ENCODE assay signal across 8 cellular contexts in the genomic region with DNA sequence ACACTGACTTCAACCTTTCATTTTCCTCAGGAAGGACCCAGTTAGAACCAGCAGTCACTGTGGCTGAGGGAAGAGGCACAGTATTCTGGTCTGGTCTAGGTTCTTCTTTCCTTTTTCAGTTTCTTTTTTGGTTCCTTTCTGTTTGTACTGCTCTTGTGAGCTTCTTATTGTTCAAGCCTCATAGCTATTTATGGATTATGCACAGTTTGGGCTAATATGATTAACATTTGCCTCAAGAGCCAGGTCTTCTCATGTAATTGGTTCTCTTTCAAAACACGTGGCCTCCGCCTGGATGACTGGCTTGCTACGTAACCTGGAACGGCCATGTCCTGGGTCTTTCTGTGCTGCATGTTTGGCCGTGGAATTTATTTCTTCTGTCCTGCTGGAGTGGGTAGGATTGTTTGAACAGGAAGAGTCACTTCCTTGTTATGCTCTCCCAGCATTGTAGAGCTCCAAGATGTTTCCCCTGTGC. TPM values are rescaled to one million over a fixed set of nuclear protein-coding genes. Genes with fewer than 3 reads are reported as not detected.
DNase-seq lines count a peak whose midpoint lies in the region; ATAC-seq, FAIRE-seq and TF ChIP-seq lines count a peak whose summit lies in the region.

No MANE protein-coding gene starts in this region.

- H3K18ac ChIP-seq in mesendoderm (ENCODE audit: low read length) = peak overlapping the region; percentile 20

- RAD21 ChIA-PET in GM12878 (lab: Charles Lee; ENCODE audit: unreplicated experiment) = interaction anchor here (0.5 to 2.6 kb wide), 24 partner anchors 9 to 1293 kb away, joined by 3 to 22 read pairs (median 3); a partner anchor contains a TSS

- no peaks in the 10 kb centered on the region for H3K36me3 ChIP-seq in GM12878 (ENCODE audit: control insufficient read depth in 2 of 2, insufficient read depth in 2 of 2, low read length in 1 of 2)
- no peaks in the 10 kb centered on the region for H3K36me3 ChIP-seq in mesendoderm (ENCODE audit: control insufficient read depth, insufficient read depth, low read length)

- no peaks in the 10 kb centered on the region for H3K79me1 ChIP-seq in mesendoderm (ENCODE audit: low read length)

- DNase-seq in AG09309 (ENCODE audit: low read depth) (no peak), GM19240 (ENCODE audit: insufficient read length, low spot score) (peak; percentile 1), GM12878 (ENCODE audit: low read depth, low spot score) (peak; percentile 84), mesendoderm (no peak), HK-2 (ENCODE audit: unreplicated experiment) (no peak), DMS 273 (lab: John Stamatoyannopoulos, UW; ENCODE audit: unreplicated experiment) (no peak)
- DNase-seq in stimulated activated CD4-positive, alpha-beta T cell treated with anti-CD3 and anti-CD28 coated beads, Interleukin-12 subunit alpha, Interleukin-12 subunit beta, amount 100 ng/mL, for 4 hours = no peak

- no peaks in the 10 kb centered on the region for H4K20me1 ChIP-seq in GM12878 (ENCODE audit: control insufficient read depth, insufficient read depth)

- H2AK5ac ChIP-seq in mesendoderm (ENCODE audit: low read length) = no peak overlapping the region

- no peak overlapping the region for H2BK5ac ChIP-seq in mesendoderm (ENCODE audit: low read length)

- H3K27ac ChIP-seq in GM12878 (ENCODE audit: control insufficient read depth, insufficient read depth) (peak overlapping the region; percentile 70), mesendoderm (ENCODE audit: low read depth, low read length) (no peak overlapping the region)

- in situ Hi-C loops in GM12878 (cut with MboI) = no loop called here

- H2BK15ac ChIP-seq in mesendoderm (replicated peaks; ENCODE audit: low read depth) = no peak overlapping the region

- TF ChIP-seq CTCF in AG09309 (IDR thresholded peaks at IDR 0.05; ENCODE audit: control insufficient read depth, insufficient read depth, low read depth, low read length, missing control alignments) = no peak
- no peak for TF ChIP-seq CTCF in GM12878 (IDR thresholded peaks at IDR 0.05 in 2 of 3, conservative IDR thresholded peaks at IDR 0.05 in 1 of 3; ENCODE audit: control insufficient read depth in 2 of 3, extremely low read depth in 1 of 3, insufficient read depth in 1 of 3, low read depth in 3 of 3, low read length in 3 of 3)

- TF ChIP-seq RAD21 in GM12878 (IDR thresholded peaks at IDR 0.05; ENCODE audit: insufficient read depth, low read depth, low read length) = no peak

- BruUV-seq in GM12878 (replicated peaks; lab: Mats Ljungman, UMichigan) = no TSS peak

- CTCF ChIA-PET in GM12878 (lab: Yijun Ruan, JAX) = interaction anchor here (0.9 to 1.7 kb wide), 10 partner anchors 7 to 1002 kb away, joined by 3 to 6 read pairs (median 4); no protein-coding TSS in a partner anchor

- H3K56ac ChIP-seq in mesendoderm (ENCODE audit: low read length) = no peak overlapping the region

- H2AFZ ChIP-seq in GM12878 (ENCODE audit: control insufficient read depth, low read depth, low read length) = peak overlapping the region; percentile 82

- POLR2A ChIA-PET in GM12878 (lab: Charles Lee) = interaction anchor here (0.6 to 2.9 kb wide), 13 partner anchors 11 to 163 kb away, joined by 3 to 13 read pairs (median 3); no protein-coding TSS in a partner anchor

- H3K4me3 ChIP-seq in AG09309 (ENCODE audit: control insufficient read depth, low read depth, low read length) (peak overlapping the region; percentile 16), GM12878 (no peak overlapping the region), mesendoderm (ENCODE audit: low read length) (no peak overlapping the region)

- SMC1A ChIA-PET in GM12878 (lab: Charles Lee; ENCODE audit: uncharacterized antibody, unreplicated experiment) = interaction anchor here (0.9 to 20.7 kb wide), 16 partner anchors 9 to 102 kb away, joined by 3 to 307 read pairs (median 5); a partner anchor contains a TSS

- H3K9ac ChIP-seq in GM12878 (ENCODE audit: control insufficient read depth, insufficient read depth, low read length) (no peak overlapping the region), mesendoderm (ENCODE audit: low read length) (no peak overlapping the region)

- no peaks in the 10 kb centered on the region; the same call in 1 of the 3 replicates for H3K9me3 ChIP-seq in GM12878 (replicated peaks; ENCODE audit: control insufficient read depth, insufficient read depth, low read length)

- H3K27me3 ChIP-seq in GM12878 (replicated peaks in 1 of 2; ENCODE audit: control insufficient read depth in 2 of 2, insufficient read depth in 2 of 2, low read length in 1 of 2) (no peaks in the 10 kb centered on the region), mesendoderm (ENCODE audit: insufficient read depth, low read length, poor library complexity) (no peaks in the 10 kb centered on the region)

- no peaks in the 10 kb centered on the region; the same call in 1 of the 2 replicates for H3K79me2 ChIP-seq in GM12878 (ENCODE audit: control insufficient read depth, insufficient read depth, low read length)
- no peaks in the 10 kb centered on the region for H3K79me2 ChIP-seq in mesendoderm (ENCODE audit: control insufficient read depth, insufficient read depth, low read length)

- WGBS in GM12878 (ENCODE audit: insufficient coverage, insufficient replicate concordance, low lambda C conversion rate, missing lambda C conversion rate) = 39% methylated on average over 5 of the region's 5 CpGs
- no CpG with 5 or more reads among the region's 5 CpGs for WGBS in mesendoderm (ENCODE audit: extremely low coverage, insufficient coverage, low lambda C conversion rate)

- H3K4me1 ChIP-seq in GM12878 (ENCODE audit: control insufficient read depth, insufficient read depth, low read length) (peaks cover 10% of the 10 kb centered on the region; the same call in 1 of the 2 replicates), mesendoderm (ENCODE audit: control insufficient read depth, low read depth, low read length) (no peaks in the 10 kb centered on the region)

- TF ChIP-seq EP300 in GM12878 (IDR thresholded peaks at IDR 0.05; ENCODE audit: borderline replicate concordance in 1 of 2, control insufficient read depth in 1 of 2, low read depth in 2 of 2, low read length in 2 of 2) = no peak

- no peak overlapping the region for H4K5ac ChIP-seq in mesendoderm (ENCODE audit: low read length)

- H3K4me2 ChIP-seq in GM12878 (ENCODE audit: control insufficient read depth, insufficient read depth) (peak overlapping the region; percentile 85), mesendoderm (ENCODE audit: low read length) (no peak overlapping the region)

- H3K23ac ChIP-seq in mesendoderm (ENCODE audit: low read length) = no peak overlapping the region

- intact Hi-C loops in GM12878 (cut with micrococcal nuclease; ENCODE audit: unreplicated experiment) = no loop called here

- peak; percentile 97 for ATAC-seq in HG03196 (IDR thresholded peaks at IDR 0.05; ENCODE audit: unreplicated experiment)
- ATAC-seq in GM12878 = peak; percentile 95

- no peak overlapping the region for H3K4ac ChIP-seq in mesendoderm (ENCODE audit: low read depth, low read length)

- no peak overlapping the region for H4K8ac ChIP-seq in mesendoderm (ENCODE audit: low read depth, low read length)

- no peak overlapping the region for H2BK120ac ChIP-seq in mesendoderm (ENCODE audit: low read depth, low read length)

- TF ChIP-seq POLR2A in GM12878 (IDR thresholded peaks at IDR 0.05; ENCODE audit: low read depth, low read length) = no peak

- peak; percentile 98 for FAIRE-seq in GM12878 (lab: Jason Lieb, UNC)

TF ChIP-seq in GM12878, 131 proteins besides CTCF, POLR2A, EP300 and RAD21 (continues in another document):
- 0 out of 2 replicates have a peak, but pooled peaks have one; percentile 35 for TF ChIP-seq CREM (IDR thresholded peaks at IDR 0.05; ENCODE audit: low read depth)
- TF ChIP-seq, protein P1, sequence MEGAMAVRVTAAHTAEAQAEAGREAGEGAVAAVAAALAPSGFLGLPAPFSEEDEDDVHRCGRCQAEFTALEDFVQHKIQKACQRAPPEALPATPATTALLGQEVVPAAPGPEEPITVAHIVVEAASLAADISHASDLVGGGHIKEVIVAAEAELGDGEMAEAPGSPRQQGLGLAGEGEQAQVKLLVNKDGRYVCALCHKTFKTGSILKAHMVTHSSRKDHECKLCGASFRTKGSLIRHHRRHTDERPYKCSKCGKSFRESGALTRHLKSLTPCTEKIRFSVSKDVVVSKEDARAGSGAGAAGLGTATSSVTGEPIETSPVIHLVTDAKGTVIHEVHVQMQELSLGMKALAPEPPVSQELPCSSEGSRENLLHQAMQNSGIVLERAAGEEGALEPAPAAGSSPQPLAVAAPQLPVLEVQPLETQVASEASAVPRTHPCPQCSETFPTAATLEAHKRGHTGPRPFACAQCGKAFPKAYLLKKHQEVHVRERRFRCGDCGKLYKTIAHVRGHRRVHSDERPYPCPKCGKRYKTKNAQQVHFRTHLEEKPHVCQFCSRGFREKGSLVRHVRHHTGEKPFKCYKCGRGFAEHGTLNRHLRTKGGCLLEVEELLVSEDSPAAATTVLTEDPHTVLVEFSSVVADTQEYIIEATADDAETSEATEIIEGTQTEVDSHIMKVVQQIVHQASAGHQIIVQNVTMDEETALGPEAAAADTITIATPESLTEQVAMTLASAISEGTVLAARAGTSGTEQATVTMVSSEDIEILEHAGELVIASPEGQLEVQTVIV (IDR thresholded peaks at IDR 0.05; ENCODE audit: borderline replicate concordance, partially characterized antibody) = no peak

RNA-seq across cellular contexts. Expression of a gene that starts 43.3 kb away (rescaled TPM):
- total RNA-seq in GM12878 (2013; cell fraction: nucleolus; rRNA removed) = 56.8 and 65.8 TPM in 2 replicates
- total RNA-seq in GM12878 (2014; rRNA removed) (3.8 and 4.8 TPM in 2 replicates), GM12878 (2014; rRNA removed; fragmentation: Illumina TruSeq; extraction: Trizol) (3.1 and 4.2 TPM in 2 replicates), GM12878 (2021) (3.4 and 4.4 TPM in 2 replicates)
- polyA plus RNA-seq in GM12878 (2011; ENCODE audit: low read depth) = 0.67 TPM
- polyA plus RNA-seq in GM12878 (2011; rRNA removed) (4.0 and 4.7 TPM in 2 replicates), GM12878 (2014; fragmentation: Illumina TruSeq; extraction: Trizol) (1.3 and 1.7 TPM in 2 replicates), GM12878 (2014; fragmentation: Nextera tagmentation; extraction: Ambion mirVana) (1 to 10 TPM; 1.3 to 4.3 TPM), GM12878 (2014; rRNA removed) (0.79 and 1.3 TPM in 2 replicates), GM12878 (2016; fragmentation: Nextera tagmentation; extraction: Ambion mirVana) (1 to 10 TPM; 1.3 to 3.0 TPM)
- 3.5 and 4.0 TPM in 2 replicates for polyA plus RNA-seq in GM12878 (2011; cell fraction: cytosol; rRNA removed)
- polyA plus RNA-seq in GM12878 (2011; cell fraction: nucleus; rRNA removed) = 9.4 and 12.8 TPM in 2 replicates
- polyA plus RNA-seq in GM12878 (2012) = 1.8 and 2.0 TPM in 2 replicates
- 31.4 and 38.2 TPM in 2 replicates for polyA minus RNA-seq in GM12878 (2011; rRNA and poly(A)+ RNA removed)
- 6.5 and 7.1 TPM in 2 replicates for polyA minus RNA-seq in GM12878 (2011; cell fraction: cytosol; rRNA and poly(A)+ RNA removed)
- polyA minus RNA-seq in GM12878 (2011; cell fraction: nucleus; rRNA and poly(A)+ RNA removed) = 30.6 and 45.5 TPM in 2 replicates
- 5.5 TPM for polyA plus RNA-seq in mesendoderm (2013, experiment 1 of 2)
- polyA plus RNA-seq in mesendoderm (2013, experiment 2 of 2) = 5.1 TPM

Comparison
In these comparisons a context has a peak if more than half of its experiments do, and no peak if none do; other contexts are left out.
1. DNase-seq: peak in GM19240 (single experiment) and GM12878 (single experiment); none in AG09309 (single experiment), mesendoderm (single experiment), HK-2 (single experiment), stimulated activated CD4-positive, alpha-beta T cell treated with anti-CD3 and anti-CD28 coated beads, Interleukin-12 subunit alpha, Interleukin-12 subunit beta, amount 100 ng/mL, for 4 hours (single experiment) and DMS 273 (single experiment).